9 cellular contexts compared by ENCODE assay signal in genomic region chr6:3767483-3767882, GRCh38. TPM values are rescaled to one million over a fixed set of nuclear protein-coding genes. Genes with fewer than 3 reads are reported as not detected.
DNase-seq lines count a peak whose midpoint lies in the region; ATAC-seq and TF ChIP-seq lines count a peak whose summit lies in the region.
"Not testable (repeated sequence)": the region's sequence is repeated elsewhere in the genome, so short reads cannot be mapped to it uniquely, and the experiment has no call there.
"Had no signal": no experiment of that assay in that cellular context is flagged by ENCODE, and none has a peak within 500 bp of the region (broad histone marks: within the 10 kb centered on the region; RNA-seq: fewer than 3 reads in every experiment).

No MANE protein-coding gene starts in this region.

- H2AK5ac ChIP-seq in trophoblast cell (ENCODE audit: low read length) = not testable (repeated sequence)

- not testable (repeated sequence) for H3K9ac ChIP-seq in mammary epithelial cell (ENCODE audit: insufficient read depth, low read length); trophoblast cell (ENCODE audit: low read length)

- WGBS in mammary epithelial cell (ENCODE audit: low coverage, missing lambda C conversion rate) = 86% methylated on average over 6 of the region's 6 CpGs
- no CpG with 5 or more reads among the region's 6 CpGs for WGBS in trophoblast cell (ENCODE audit: extremely low coverage, insufficient coverage, insufficient read length)

- not testable (repeated sequence) for H3K4me3 ChIP-seq in RWPE2 (ENCODE audit: severe bottlenecking); mammary epithelial cell (replicated peaks in 1 of 3; ENCODE audit: insufficient read depth in 1 of 3, low read depth in 2 of 3, low read length in 3 of 3); fibroblast of mammary gland (ENCODE audit: control insufficient read depth, low read depth, low read length); trophoblast cell (ENCODE audit: low read depth, low read length)

- H2AFZ ChIP-seq in mammary epithelial cell (ENCODE audit: low read depth, low read length); trophoblast cell (ENCODE audit: insufficient read depth, low read length, poor library complexity): not testable (repeated sequence)

- peak overlapping the region; percentile 44 for H3K27ac ChIP-seq in RWPE2 (ENCODE audit: poor library complexity, severe bottlenecking)
- H3K27ac ChIP-seq in mammary epithelial cell (ENCODE audit: insufficient read depth, low read depth, low read length); trophoblast cell (ENCODE audit: low read depth, low read length): not testable (repeated sequence)

- not testable (repeated sequence) for H4K8ac ChIP-seq in trophoblast cell (ENCODE audit: low read depth, low read length)

- not testable (repeated sequence) for BruUV-seq in mammary epithelial cell (replicated peaks; lab: Mats Ljungman, UMichigan)

- H3K4me1 ChIP-seq in RWPE2 (ENCODE audit: insufficient read depth, poor library complexity, severe bottlenecking) = peaks cover 29% of the 10 kb centered on the region
- H3K4me1 ChIP-seq in mammary epithelial cell (ENCODE audit: insufficient read depth, low read length) = peaks cover 17% of the 10 kb centered on the region
- not testable (repeated sequence) for H3K4me1 ChIP-seq in trophoblast cell (ENCODE audit: control insufficient read depth in 1 of 2, insufficient read depth in 2 of 2, low read length in 2 of 2)

- ATAC-seq in RWPE2 (ENCODE audit: low read depth) = not testable (repeated sequence)

- in situ Hi-C loops in mammary epithelial cell (cut with MboI; ENCODE audit: low sequenced_read_pairs in 2 of 2) = not testable (repeated sequence)

- not testable (repeated sequence) for H3K27me3 ChIP-seq in RWPE2 (ENCODE audit: insufficient read depth, poor library complexity, severe bottlenecking); mammary epithelial cell (ENCODE audit: insufficient read depth, low read length); trophoblast cell (ENCODE audit: insufficient read depth, low read length)

- dilution Hi-C loops in mammary epithelial cell (cut with HindIII; ENCODE audit: low sequenced_read_pairs) = not testable (repeated sequence)

- H3K79me1 ChIP-seq in trophoblast cell (ENCODE audit: low read length) = not testable (repeated sequence)

- intact Hi-C loops in mammary epithelial cell (cut with micrococcal nuclease) = loop anchor here (2.0 kb wide), 1 partner anchor 15 kb away; no protein-coding TSS in a partner anchor

- not testable (repeated sequence) for H3K14ac ChIP-seq in trophoblast cell (ENCODE audit: low read length)

- not testable (repeated sequence) for H2BK120ac ChIP-seq in trophoblast cell (ENCODE audit: insufficient read depth, low read length, poor library complexity)

- not testable (repeated sequence) for H3K18ac ChIP-seq in trophoblast cell (ENCODE audit: low read length)

- H3K36me3 ChIP-seq in RWPE2 (ENCODE audit: low read depth); mammary epithelial cell (ENCODE audit: insufficient read depth, low read length); trophoblast cell (ENCODE audit: control insufficient read depth in 1 of 2, insufficient read depth in 2 of 2, low read length in 2 of 2): not testable (repeated sequence)

- DNase-seq in CD1c-positive myeloid dendritic cell (ENCODE audit: extremely low spot score) = peak; percentile 80
- not testable (repeated sequence) for DNase-seq in RWPE2 (ENCODE audit: low spot score)
- DNase-seq in mammary epithelial cell = peak; percentile 42
- DNase-seq in fibroblast of mammary gland (ENCODE audit: low read depth) = peak; percentile 55
- peak; percentile 83 for DNase-seq in kidney tubule cell (ENCODE audit: low spot score)
- DNase-seq in trophoblast cell = peak; percentile 7 to 73

- H3K4ac ChIP-seq in trophoblast cell (ENCODE audit: low read depth, low read length) = not testable (repeated sequence)

- not testable (repeated sequence) for TF ChIP-seq RAD21 in Ishikawa (IDR thresholded peaks at IDR 0.05; ENCODE audit: low read depth)

- not testable (repeated sequence) for H4K20me1 ChIP-seq in mammary epithelial cell (ENCODE audit: insufficient read depth, low read length)

- H3K9me3 ChIP-seq in RWPE2 (ENCODE audit: severe bottlenecking); mammary epithelial cell (replicated peaks; ENCODE audit: insufficient read depth, low read length); trophoblast cell (ENCODE audit: insufficient read depth, low read depth, low read length): not testable (repeated sequence)

- H2BK12ac ChIP-seq in trophoblast cell (ENCODE audit: low read length) = not testable (repeated sequence)

- 0 out of 2 replicates have a peak, but pooled peaks have one; percentile 22 for TF ChIP-seq EP300 in Ishikawa (IDR thresholded peaks at IDR 0.05; ENCODE audit: borderline replicate concordance)

- H3K4me2 ChIP-seq in mammary epithelial cell (ENCODE audit: insufficient read depth, low read depth, low read length); trophoblast cell (ENCODE audit: low read length): not testable (repeated sequence)

- H3K23ac ChIP-seq in trophoblast cell (ENCODE audit: low read length) = not testable (repeated sequence)

- not testable (repeated sequence) for TF ChIP-seq CTCF in RWPE2 (IDR thresholded peaks at IDR 0.05; ENCODE audit: poor library complexity, severe bottlenecking); mammary epithelial cell (conservative IDR thresholded peaks at IDR 0.05 in 1 of 2, IDR thresholded peaks at IDR 0.05 in 1 of 2; ENCODE audit: extremely low read depth in 1 of 2, insufficient read depth in 1 of 2, low read depth in 1 of 2, low read length in 2 of 2); fibroblast of mammary gland (conservative IDR thresholded peaks at IDR 0.05; ENCODE audit: control insufficient read depth, insufficient read depth, low read depth, low read length)

- H4K91ac ChIP-seq in trophoblast cell (ENCODE audit: low read depth, low read length) = not testable (repeated sequence)

- H4K12ac ChIP-seq in trophoblast cell (ENCODE audit: low read depth, low read length) = not testable (repeated sequence)

- not testable (repeated sequence) for H3K79me2 ChIP-seq in mammary epithelial cell (ENCODE audit: insufficient read depth, low read length); trophoblast cell (ENCODE audit: control insufficient read depth, insufficient read depth, low read length, poor library complexity)

- CTCF ChIA-PET in mammary epithelial cell (lab: Charles Lee; ENCODE audit: low non-redundant PET) = not testable (repeated sequence)

- not testable (repeated sequence) for H2BK5ac ChIP-seq in trophoblast cell (ENCODE audit: low read depth, low read length, poor library complexity)

TF ChIP-seq in Ishikawa, 13 proteins besides CTCF, POLR2A, EP300 and RAD21:
- TF ChIP-seq CEBPB (IDR thresholded peaks at IDR 0.05) (peak; percentile 96), TEAD4 (IDR thresholded peaks at IDR 0.05) (peak; percentile 80)
- TF ChIP-seq, protein P1, sequence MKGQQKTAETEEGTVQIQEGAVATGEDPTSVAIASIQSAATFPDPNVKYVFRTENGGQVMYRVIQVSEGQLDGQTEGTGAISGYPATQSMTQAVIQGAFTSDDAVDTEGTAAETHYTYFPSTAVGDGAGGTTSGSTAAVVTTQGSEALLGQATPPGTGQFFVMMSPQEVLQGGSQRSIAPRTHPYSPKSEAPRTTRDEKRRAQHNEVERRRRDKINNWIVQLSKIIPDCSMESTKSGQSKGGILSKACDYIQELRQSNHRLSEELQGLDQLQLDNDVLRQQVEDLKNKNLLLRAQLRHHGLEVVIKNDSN (IDR thresholded peaks at IDR 0.05) = 0 out of 2 replicates have a peak, but pooled peaks have one; percentile 11

RNA-seq across cellular contexts. Expression of gene PXDC1, which starts 16.0 kb away (rescaled TPM):
- 100 to 1,000 TPM in 1 of 2 donors, 10 to 100 TPM in 1; 40.4 to 180 TPM for total RNA-seq in mammary epithelial cell
- polyA plus RNA-seq in mammary epithelial cell = 12.1 TPM
- 10.3 TPM for polyA minus RNA-seq in mammary epithelial cell
- polyA plus RNA-seq in trophoblast cell (2013) = 57.9 and 59.3 TPM in 2 replicates
- polyA plus RNA-seq: CD4-positive, alpha-beta memory T cell; naive thymus-derived CD8-positive, alpha-beta T cell had no signal
